1 cellular context compared by ENCODE assay signal in genomic region chr4:3830774-3831528, GRCh38.
TF ChIP-seq lines count a peak whose summit lies in the region.

No MANE protein-coding gene starts in this region.

TF ChIP-seq in HepG2, 621 proteins besides CTCF, POLR2A, EP300 and RAD21 (continued from another document):
- TF ChIP-seq ZBTB40 (IDR thresholded peaks at IDR 0.05) (no peak), ZBTB40 (CRISPR knock-in tag; IDR thresholded peaks at IDR 0.05) (no peak), GLI4 (CRISPR knock-in tag; IDR thresholded peaks at IDR 0.05; ENCODE audit: borderline replicate concordance) (no peak), ZBTB20 (CRISPR knock-in tag; IDR thresholded peaks at IDR 0.05; ENCODE audit: borderline replicate concordance, low read depth) (peak; percentile 39; the same call in 1 of the 2 replicates), RNF219 (CRISPR knock-in tag; IDR thresholded peaks at IDR 0.05) (no peak; the same call in 1 of the 2 replicates), HOXA5 (CRISPR knock-in tag; IDR thresholded peaks at IDR 0.05) (peak; percentile 64; the same call in 1 of the 2 replicates), THYN1 (CRISPR knock-in tag; IDR thresholded peaks at IDR 0.05; ENCODE audit: borderline replicate concordance, low read depth) (peak; percentile 62; the same call in 1 of the 2 replicates), ZNF687 (CRISPR knock-in tag; IDR thresholded peaks at IDR 0.05) (peak; percentile 95), SALL2 (CRISPR knock-in tag; IDR thresholded peaks at IDR 0.05) (peak; percentile 70; the same call in 1 of the 2 replicates), MAFK (conservative IDR thresholded peaks at IDR 0.05 in 1 of 2, IDR thresholded peaks at IDR 0.05 in 1 of 2; ENCODE audit: low read length in 2 of 2) (no peak), AGO1 (IDR thresholded peaks at IDR 0.05; ENCODE audit: low read depth, low read length, poor library complexity, severe bottlenecking) (peak; percentile 73), DNMT3B (CRISPR knock-in tag; conservative IDR thresholded peaks at IDR 0.05) (peak; percentile 87; the same call in 1 of the 2 replicates), MIXL1 (CRISPR knock-in tag; IDR thresholded peaks at IDR 0.05) (no peak), SOX6 (IDR thresholded peaks at IDR 0.05) (no peak), SOX6 (CRISPR knock-in tag; IDR thresholded peaks at IDR 0.05) (peak; percentile 93), ZNF781 (CRISPR knock-in tag; IDR thresholded peaks at IDR 0.05; ENCODE audit: borderline replicate concordance, not compliant biosample characterization) (peak; percentile 11), ELF3 (CRISPR knock-in tag; IDR thresholded peaks at IDR 0.05) (peak; percentile 85), ZNF512B (CRISPR knock-in tag; IDR thresholded peaks at IDR 0.05; ENCODE audit: borderline replicate concordance) (no peak)
- TF ChIP-seq, protein P1, sequence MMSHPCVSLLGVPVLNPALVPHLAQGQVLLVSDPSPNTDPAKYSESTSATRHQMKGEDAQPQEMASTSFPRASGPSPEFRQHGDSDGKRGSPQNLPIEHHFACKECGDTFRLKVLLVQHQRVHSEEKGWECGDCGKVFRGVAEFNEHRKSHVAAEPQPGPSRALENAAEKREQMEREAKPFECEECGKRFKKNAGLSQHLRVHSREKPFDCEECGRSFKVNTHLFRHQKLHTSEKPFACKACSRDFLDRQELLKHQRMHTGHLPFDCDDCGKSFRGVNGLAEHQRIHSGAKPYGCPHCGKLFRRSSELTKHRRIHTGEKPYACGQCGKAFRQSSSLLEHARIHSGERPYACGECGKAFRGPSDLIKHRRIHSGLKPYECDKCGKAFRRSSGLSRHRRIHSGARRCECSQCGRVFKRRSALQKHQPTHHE (CRISPR knock-in tag; IDR thresholded peaks at IDR 0.05; ENCODE audit: borderline replicate concordance) = peak; percentile 19; the same call in 1 of the 2 replicates
- TF ChIP-seq, protein P2, sequence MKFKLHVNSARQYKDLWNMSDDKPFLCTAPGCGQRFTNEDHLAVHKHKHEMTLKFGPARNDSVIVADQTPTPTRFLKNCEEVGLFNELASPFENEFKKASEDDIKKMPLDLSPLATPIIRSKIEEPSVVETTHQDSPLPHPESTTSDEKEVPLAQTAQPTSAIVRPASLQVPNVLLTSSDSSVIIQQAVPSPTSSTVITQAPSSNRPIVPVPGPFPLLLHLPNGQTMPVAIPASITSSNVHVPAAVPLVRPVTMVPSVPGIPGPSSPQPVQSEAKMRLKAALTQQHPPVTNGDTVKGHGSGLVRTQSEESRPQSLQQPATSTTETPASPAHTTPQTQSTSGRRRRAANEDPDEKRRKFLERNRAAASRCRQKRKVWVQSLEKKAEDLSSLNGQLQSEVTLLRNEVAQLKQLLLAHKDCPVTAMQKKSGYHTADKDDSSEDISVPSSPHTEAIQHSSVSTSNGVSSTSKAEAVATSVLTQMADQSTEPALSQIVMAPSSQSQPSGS (CRISPR knock-in tag; IDR thresholded peaks at IDR 0.05) = peak; percentile 83; the same call in 1 of the 2 replicates
